10 cellular contexts compared by ENCODE assay signal in the genomic region with DNA sequence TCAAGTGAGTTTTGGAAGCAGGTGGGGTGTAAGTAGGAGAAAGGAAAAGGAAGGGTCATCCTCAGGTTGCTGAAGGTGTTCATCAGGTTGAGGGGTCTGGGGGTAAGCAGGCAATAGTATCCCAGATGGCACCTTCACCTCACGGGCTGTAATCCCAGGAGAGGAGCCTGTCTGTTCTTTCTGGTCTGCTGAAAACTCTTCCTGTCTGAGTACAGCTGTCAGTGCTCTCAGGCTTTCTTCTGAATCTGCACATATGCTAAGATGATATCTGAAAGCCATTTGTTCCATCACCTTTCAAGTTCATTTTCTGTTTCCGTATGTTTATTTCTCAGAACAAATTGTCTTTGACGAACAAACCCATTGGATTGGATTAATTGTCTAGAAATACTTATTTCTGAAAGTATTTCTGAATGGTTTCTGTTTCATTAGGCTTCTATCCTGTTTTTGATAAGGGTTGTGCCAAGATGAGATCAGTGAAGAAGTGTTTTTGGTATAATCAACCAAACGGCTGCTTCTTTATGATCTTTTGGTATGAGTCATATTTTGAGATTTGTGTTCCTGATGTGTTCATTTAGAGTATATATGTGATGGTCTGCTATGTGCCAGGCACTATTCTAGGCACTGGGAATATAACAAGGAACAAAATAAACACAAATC. TPM values are rescaled to one million over a fixed set of nuclear protein-coding genes. Genes with fewer than 3 reads are reported as not detected.
DNase-seq lines count a peak whose midpoint lies in the region; ATAC-seq and TF ChIP-seq lines count a peak whose summit lies in the region.
"Had no signal": no experiment of that assay in that cellular context is flagged by ENCODE, and none has a peak within 500 bp of the region (broad histone marks: within the 10 kb centered on the region; RNA-seq: fewer than 3 reads in every experiment).

No MANE protein-coding gene starts in this region.

- peaks cover 0 to 13% (median 0%) of the 10 kb centered on the region in 3 experiments for H3K36me3 ChIP-seq in naive thymus-derived CD4-positive, alpha-beta T cell (ENCODE audit: control insufficient read depth in 2 of 3, insufficient read depth in 3 of 3, low read length in 3 of 3)
- peaks cover 6% of the 10 kb centered on the region for H3K36me3 ChIP-seq in A673 (ENCODE audit: insufficient read depth, low read length, poor library complexity, severe bottlenecking)
- H3K36me3 ChIP-seq: colonic mucosa had no signal

- no TSS peak for BruUV-seq in A673 (replicated peaks; lab: Mats Ljungman, UMichigan)

- DNase-seq in NCI-H226 = peak; percentile 17
- peak in 6 of 9 donors; percentile 14 to 42 (median 31) for DNase-seq in naive thymus-derived CD4-positive, alpha-beta T cell
- no peak for DNase-seq in cerebellar cortex (ENCODE audit: low spot score)
- DNase-seq in nucleus accumbens (lab: John Stamatoyannopoulos, UW) = no peak
- no peak for DNase-seq in cerebellum (ENCODE audit: low spot score)
- no peak for DNase-seq in A673 (ENCODE audit: low spot score)
- DNase-seq: colonic mucosa had no signal

- no peak for TF ChIP-seq CTCF in A673 (conservative IDR thresholded peaks at IDR 0.05; ENCODE audit: low read depth, low read length)

- H3K36me3 Mint-ChIP-seq in naive thymus-derived CD4-positive, alpha-beta T cell = peaks cover 7 to 15% (median 12%) of the 10 kb centered on the region in 5 donors

- CTCF ChIA-PET in naive thymus-derived CD4-positive, alpha-beta T cell (lab: Charles Lee) = no interaction called here
- CTCF ChIA-PET in A673 (lab: Charles Lee) = no interaction called here

- no peaks in the 10 kb centered on the region for H3K27me3 ChIP-seq in naive thymus-derived CD4-positive, alpha-beta T cell (ENCODE audit: control insufficient read depth in 2 of 2, insufficient read depth in 2 of 2, low read length in 2 of 2)
- no peaks in the 10 kb centered on the region for H3K27me3 ChIP-seq in A673 (replicated peaks; ENCODE audit: insufficient read depth, low read depth, low read length, poor library complexity)
- H3K27me3 ChIP-seq: colonic mucosa had no signal

- no peak overlapping the region for H3K27ac Mint-ChIP-seq in naive thymus-derived CD4-positive, alpha-beta T cell

- H3K9me3 ChIP-seq in naive thymus-derived CD4-positive, alpha-beta T cell (ENCODE audit: control insufficient read depth in 2 of 3, low read length in 3 of 3) = no peaks in the 10 kb centered on the region
- H3K9me3 ChIP-seq in A673 (ENCODE audit: low read depth, low read length, poor library complexity, severe bottlenecking) = no peaks in the 10 kb centered on the region
- H3K9me3 ChIP-seq: colonic mucosa had no signal

- H3K4me1 ChIP-seq in naive thymus-derived CD4-positive, alpha-beta T cell (ENCODE audit: control insufficient read depth in 2 of 2, insufficient read depth in 2 of 2, low read length in 2 of 2) = peaks cover 24 to 36% of the 10 kb centered on the region in 2 donors
- H3K4me1 ChIP-seq in A673 (ENCODE audit: insufficient read depth, low read length, poor library complexity, severe bottlenecking) = no peaks in the 10 kb centered on the region

- peak; percentile 60 for ATAC-seq in GM18502 (IDR thresholded peaks at IDR 0.05; ENCODE audit: poor library complexity, unreplicated experiment)
- peak; percentile 66 for ATAC-seq in GM21423 (IDR thresholded peaks at IDR 0.05; ENCODE audit: unreplicated experiment)
- ATAC-seq in naive thymus-derived CD4-positive, alpha-beta T cell = peak; percentile 37

- H3K9me3 Mint-ChIP-seq in naive thymus-derived CD4-positive, alpha-beta T cell = no peaks in the 10 kb centered on the region

- peaks cover 5 to 24% (median 12%) of the 10 kb centered on the region in 7 donors for H3K4me1 Mint-ChIP-seq in naive thymus-derived CD4-positive, alpha-beta T cell

- no peaks in the 10 kb centered on the region for H3K27me3 Mint-ChIP-seq in naive thymus-derived CD4-positive, alpha-beta T cell

- H3K27ac ChIP-seq in naive thymus-derived CD4-positive, alpha-beta T cell (ENCODE audit: low read depth, low read length) = peak overlapping the region; percentile 51
- no peak overlapping the region for H3K27ac ChIP-seq in A673 (ENCODE audit: low read depth, low read length, poor library complexity, severe bottlenecking)
- H3K27ac ChIP-seq: colonic mucosa had no signal

- intact Hi-C loops in naive thymus-derived CD4-positive, alpha-beta T cell (cut with micrococcal nuclease) = loop anchor here (1.0 to 5.0 kb wide), 4 partner anchors 13 to 174 kb away; a partner anchor contains a TSS
- intact Hi-C loops in A673 (cut with micrococcal nuclease; ENCODE audit: unreplicated experiment) = no loop called here

- POLR2A ChIA-PET in naive thymus-derived CD4-positive, alpha-beta T cell (lab: Charles Lee) = interaction anchor here (0.6 to 1.9 kb wide), 2 partner anchors 24 to 45 kb away, joined by 3 to 7 read pairs; no protein-coding TSS in a partner anchor
- POLR2A ChIA-PET in A673 (lab: Charles Lee; ENCODE audit: low non-redundant PET) = no interaction called here

- H3K4me3 ChIP-seq in naive thymus-derived CD4-positive, alpha-beta T cell (ENCODE audit: low read length) = no peak overlapping the region
- H3K4me3 ChIP-seq in A673 (ENCODE audit: low read depth, low read length, poor library complexity, severe bottlenecking) = no peak overlapping the region
- H3K4me3 ChIP-seq: colonic mucosa had no signal

- H3K4me3 Mint-ChIP-seq in naive thymus-derived CD4-positive, alpha-beta T cell = no peak overlapping the region

RNA-seq across cellular contexts. Expression of a gene that starts 13.3 kb away (rescaled TPM):
- 10 to 100 TPM; 36.6 to 39.0 (median 37.6) TPM for total RNA-seq in naive thymus-derived CD4-positive, alpha-beta T cell
- 10 to 100 TPM in 1 of 2 donors, 1 to 10 TPM in 1; 4.9 to 14.0 TPM for polyA plus RNA-seq in naive thymus-derived CD4-positive, alpha-beta T cell
- total RNA-seq in cerebellum (9.3 TPM), A673 (2021) (32.9 and 37.2 TPM in 2 replicates)

RNA-seq across cellular contexts. Expression of a gene that starts 45.7 kb away (rescaled TPM):
- total RNA-seq in naive thymus-derived CD4-positive, alpha-beta T cell = 100 to 1,000 TPM in 1 of 5 experiments, 10 to 100 TPM in 4; 54.3 to 108 (median 63.5) TPM
- polyA plus RNA-seq in naive thymus-derived CD4-positive, alpha-beta T cell = 100 to 1,000 TPM; 116 to 136 TPM
- total RNA-seq in cerebellum (66.4 TPM), A673 (2021) (104 and 106 TPM in 2 replicates)

RNA-seq across cellular contexts. Expression of a gene that starts 55.5 kb away (rescaled TPM):
- under 1 TPM; 0.19 to 0.30 (median 0.20) TPM for total RNA-seq in naive thymus-derived CD4-positive, alpha-beta T cell
- under 1 TPM in 1 of 2 donors, not detected in 1; 0.02 TPM for polyA plus RNA-seq in naive thymus-derived CD4-positive, alpha-beta T cell
- total RNA-seq in cerebellum = 2.3 TPM
- 0.67 and 0.70 TPM in 2 replicates for total RNA-seq in A673 (2021)
- polyA plus RNA-seq: neural cell had no signal

Comparison
In these comparisons a context has a peak if more than half of its experiments do, and no peak if none do; other contexts are left out.
1. DNase-seq: peak in NCI-H226 (single experiment) and naive thymus-derived CD4-positive, alpha-beta T cell (6 of 9); none in cerebellar cortex (single experiment), nucleus accumbens (0 of 56), cerebellum (single experiment) and A673 (single experiment).
2. Peak in every context shown above with its lines, with median percentiles within 50 percentile points of each other: ATAC-seq.